In genomic region chr4:68865760-68866159, GRCh38 we compare ENCODE assay signal across 22 cellular contexts. TPM values are rescaled to one million over a fixed set of nuclear protein-coding genes. Genes with fewer than 3 reads are reported as not detected.
DNase-seq lines count a peak whose midpoint lies in the region; ATAC-seq, FAIRE-seq and TF ChIP-seq lines count a peak whose summit lies in the region.
"Had no signal": no experiment of that assay in that cellular context is flagged by ENCODE, and none has a peak within 500 bp of the region (broad histone marks: within the 10 kb centered on the region; RNA-seq: fewer than 3 reads in every experiment).

No MANE protein-coding gene starts in this region.

- H3K4me2 ChIP-seq in hepatocyte: no peak overlapping the region
- H3K4me2 ChIP-seq: BLaER1 treated with 17β-estradiol and CSF1 and Interleukin-3, amounts not matched to agents 10 nM and 100 nM had no signal

- no peak overlapping the region for H3K9ac ChIP-seq in kidney (ENCODE audit: low read length in 2 of 2)
- H3K9ac ChIP-seq: BLaER1 treated with 17β-estradiol and CSF1 and Interleukin-3, amounts not matched to agents 10 nM and 100 nM had no signal

- no peaks in the 10 kb centered on the region for H3K9me3 ChIP-seq in hepatocyte (ENCODE audit: low read depth)
- no peaks in the 10 kb centered on the region for H3K9me3 ChIP-seq in pancreas
- no peaks in the 10 kb centered on the region for H3K9me3 ChIP-seq in kidney (ENCODE audit: control insufficient read depth in 1 of 2, low read length in 2 of 2)
- H3K9me3 ChIP-seq: BLaER1 treated with 17β-estradiol and CSF1 and Interleukin-3, amounts not matched to agents 10 nM and 100 nM; heart left ventricle had no signal

- H3K27me3 ChIP-seq in hepatocyte (no peaks in the 10 kb centered on the region), pancreas (no peaks in the 10 kb centered on the region)
- H3K27me3 ChIP-seq: BLaER1 treated with 17β-estradiol and CSF1 and Interleukin-3, amounts not matched to agents 10 nM and 100 nM; heart left ventricle had no signal

- H2AFZ ChIP-seq in hepatocyte: peak overlapping the region; percentile 27

- peak; percentile 37 for DNase-seq in NCI-H146 (lab: John Stamatoyannopoulos, UW)
- no peak for DNase-seq in hepatocyte (ENCODE audit: low spot score)
- DNase-seq in pancreas: no peak
- DNase-seq in ACHN: no peak
- no peak for DNase-seq in HCEC 1CT
- DNase-seq in kidney: no peak
- no peak for DNase-seq in activated CD4-positive, CD25-positive, alpha-beta regulatory T cell treated with anti-CD3 and anti-CD28 coated beads, Interleukin-2, amount 50 U/mL, for 72 hours
- DNase-seq: activated CD4-positive, alpha-beta T cell treated with anti-CD3 and anti-CD28 coated beads, Interleukin-2, amount 50 U/mL, for 4 hours; activated CD4-positive, CD25-positive, alpha-beta regulatory T cell; activated CD8-positive, alpha-beta memory T cell treated with anti-CD3 and anti-CD28 coated beads, Interleukin-2, amount 50 U/mL, for 4 hours; activated naive CD4-positive, alpha-beta T cell treated with anti-CD3 and anti-CD28 coated beads, Interleukin-2, amount 10 ng/mL, durations not matched to agents 7 days and 5 days; effector memory CD4-positive, alpha-beta T cell; heart left ventricle; mammary epithelial cell; NCI-H1092 treated with DMSO at 0.1 percent for 48 hours; NCI-H69 had no signal

- no peaks in the 10 kb centered on the region for H4K20me1 ChIP-seq in hepatocyte (ENCODE audit: insufficient read depth, poor library complexity, severe bottlenecking)
- H4K20me1 ChIP-seq: BLaER1 treated with 17β-estradiol and CSF1 and Interleukin-3, amounts not matched to agents 10 nM and 100 nM had no signal

- in situ Hi-C loops in ACHN (cut with HindIII; ENCODE audit: low pct_ligation_motif_present, low pct_unique_long_range_greater_than_20kb, low sequenced_read_pairs): no loop called here

- TF ChIP-seq CTCF in C4-2B (conservative IDR thresholded peaks at IDR 0.05) (no peak), hepatocyte (IDR thresholded peaks at IDR 0.05; ENCODE audit: poor library complexity) (no peak), pancreas (IDR thresholded peaks at IDR 0.05) (no peak), kidney (IDR thresholded peaks at IDR 0.05; ENCODE audit: borderline replicate concordance, extremely low read depth, insufficient read depth) (no peak)

- H3K79me2 ChIP-seq in hepatocyte: no peaks in the 10 kb centered on the region

- 81% methylated on average over 5 of the region's 5 CpGs for WGBS in hepatocyte (ENCODE audit: low lambda C conversion rate, missing lambda C conversion rate)
- WGBS in pancreas, 2 donors: 59 to 61% methylated on average over 5 of the region's 5 CpGs

- peaks cover 14% of the 10 kb centered on the region for H3K4me1 ChIP-seq in hepatocyte (ENCODE audit: insufficient read depth)
- H3K4me1 ChIP-seq in pancreas: peaks cover 10 to 58% (median 32%) of the 10 kb centered on the region in 3 donors
- H3K4me1 ChIP-seq in kidney (ENCODE audit: control insufficient read depth in 1 of 2, insufficient read depth in 1 of 2, low read depth in 1 of 2, low read length in 2 of 2): no peaks in the 10 kb centered on the region
- H3K4me1 ChIP-seq: BLaER1 treated with 17β-estradiol and CSF1 and Interleukin-3, amounts not matched to agents 10 nM and 100 nM; heart left ventricle had no signal

- intact Hi-C loops in pancreas (cut with DNase I): no loop called here
- intact Hi-C loops in kidney (cut with DNase I): no loop called here

- peak overlapping the region; percentile 73; the same call in 1 of the 2 replicates for H3K27ac ChIP-seq in C4-2B
- H3K27ac ChIP-seq in hepatocyte: peak overlapping the region; percentile 95
- peak overlapping the region; percentile 67 to 83 (median 74) for H3K27ac ChIP-seq in pancreas
- H3K27ac ChIP-seq in kidney (ENCODE audit: low read depth in 2 of 2, low read length in 2 of 2): no peak overlapping the region
- H3K27ac ChIP-seq: BLaER1 treated with 17β-estradiol and CSF1 and Interleukin-3, amounts not matched to agents 10 nM and 100 nM; heart left ventricle had no signal

- ATAC-seq in pancreas: peak; percentile 25 to 59 (median 48)
- ATAC-seq: heart left ventricle had no signal

- no peak for FAIRE-seq in pancreas (lab: Jason Lieb, UNC)
- no peak for FAIRE-seq in kidney (lab: Jason Lieb, UNC)
- FAIRE-seq: colon, GM12891 had no signal

- no peaks in the 10 kb centered on the region for H3K36me3 ChIP-seq in hepatocyte (replicated peaks; ENCODE audit: insufficient read depth, low read depth)
- H3K36me3 ChIP-seq in pancreas: no peaks in the 10 kb centered on the region
- no peaks in the 10 kb centered on the region for H3K36me3 ChIP-seq in kidney (ENCODE audit: control insufficient read depth in 1 of 2, insufficient read depth in 2 of 2, low read length in 2 of 2)
- H3K36me3 ChIP-seq: BLaER1 treated with 17β-estradiol and CSF1 and Interleukin-3, amounts not matched to agents 10 nM and 100 nM; heart left ventricle had no signal

- H3K4me3 ChIP-seq in hepatocyte (no peak overlapping the region), pancreas (no peak overlapping the region), kidney (ENCODE audit: low read length in 2 of 2) (no peak overlapping the region)
- H3K4me3 ChIP-seq: BLaER1 treated with 17β-estradiol and CSF1 and Interleukin-3, amounts not matched to agents 10 nM and 100 nM; heart left ventricle had no signal

- no peaks in the 10 kb centered on the region for H3K9me2 ChIP-seq in hepatocyte (replicated peaks; ENCODE audit: insufficient read depth)

RNA-seq across cellular contexts. Expression of gene UGT2B10, which starts 50.0 kb away (rescaled TPM):
- total RNA-seq in hepatocyte (21.6 and 31.0 TPM in 2 replicates), pancreas (under 1 TPM in 1 of 6 donors, not detected in 5; 0.25 TPM), kidney (not detected)
- polyA plus RNA-seq in hepatocyte (2.6 and 3.6 TPM in 2 replicates), pancreas (not detected), kidney (ENCODE audit: insufficient read depth, low read depth, low replicate concordance) (not detected)
- total RNA-seq: fibroblast of villous mesenchyme, heart left ventricle, mammary epithelial cell had no signal
- polyA plus RNA-seq: esophagus, heart left ventricle, mammary epithelial cell had no signal

Comparison
In these comparisons a context has a peak if more than half of its experiments do, and no peak if none do; other contexts are left out.
1. H3K27ac ChIP-seq: peak in C4-2B (single experiment), hepatocyte (single experiment) and pancreas (4 of 4); none in kidney (0 of 2).
2. RNA of gene UGT2B10, which starts 50.0 kb away (total RNA-seq): 21.6 to 31.0 TPM in hepatocyte; 0.25 TPM in pancreas and not detected in kidney (single experiment); every median in the first group is over 10 times any median in the second.